1 cellular context compared by ENCODE assay signal in the genomic region with DNA sequence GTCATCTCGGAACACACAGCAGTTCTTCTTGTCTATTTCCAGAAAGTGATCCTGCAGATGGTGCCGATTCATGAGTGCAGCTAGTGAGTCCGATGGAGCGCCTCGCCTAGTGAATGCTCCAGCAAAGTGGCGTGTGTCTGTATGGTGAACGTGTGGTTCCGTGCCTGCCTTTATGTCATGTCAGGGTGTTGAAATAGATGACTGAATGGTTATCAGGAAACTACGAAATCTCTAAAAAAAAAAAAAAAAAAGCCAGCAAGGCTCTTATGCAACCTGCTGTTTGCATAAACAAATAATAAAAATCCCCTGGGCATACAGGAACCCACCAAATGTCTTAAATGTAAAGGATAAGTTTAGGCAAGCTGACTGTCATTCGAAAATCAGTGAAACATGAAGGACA.
TF ChIP-seq lines count a peak whose summit lies in the region.

Gene HCAR3, minus strand, starts transcription at position 146 of the 400 bp plus-strand sequence. Its CDS starts 74 bp downstream, at position 72.

TF ChIP-seq in HepG2, 621 proteins besides CTCF, POLR2A, EP300 and RAD21 (continued from another document):
- peak; percentile 34; the same call in 1 of the 2 replicates for TF ChIP-seq CEBPB (IDR thresholded peaks at IDR 0.05; ENCODE audit: borderline replicate concordance, low read depth, low read length)
TF ChIP-seq in HepG2: peak in this region for 3; not testable (repeated sequence) for 618.
